8 cellular contexts compared by ENCODE assay signal in genomic region chr11:78188809-78189724, GRCh38. TPM values are rescaled to one million over a fixed set of nuclear protein-coding genes. Genes with fewer than 3 reads are reported as not detected.
DNase-seq lines count a peak whose midpoint lies in the region; ATAC-seq, FAIRE-seq and TF ChIP-seq lines count a peak whose summit lies in the region.

A gene with protein sequence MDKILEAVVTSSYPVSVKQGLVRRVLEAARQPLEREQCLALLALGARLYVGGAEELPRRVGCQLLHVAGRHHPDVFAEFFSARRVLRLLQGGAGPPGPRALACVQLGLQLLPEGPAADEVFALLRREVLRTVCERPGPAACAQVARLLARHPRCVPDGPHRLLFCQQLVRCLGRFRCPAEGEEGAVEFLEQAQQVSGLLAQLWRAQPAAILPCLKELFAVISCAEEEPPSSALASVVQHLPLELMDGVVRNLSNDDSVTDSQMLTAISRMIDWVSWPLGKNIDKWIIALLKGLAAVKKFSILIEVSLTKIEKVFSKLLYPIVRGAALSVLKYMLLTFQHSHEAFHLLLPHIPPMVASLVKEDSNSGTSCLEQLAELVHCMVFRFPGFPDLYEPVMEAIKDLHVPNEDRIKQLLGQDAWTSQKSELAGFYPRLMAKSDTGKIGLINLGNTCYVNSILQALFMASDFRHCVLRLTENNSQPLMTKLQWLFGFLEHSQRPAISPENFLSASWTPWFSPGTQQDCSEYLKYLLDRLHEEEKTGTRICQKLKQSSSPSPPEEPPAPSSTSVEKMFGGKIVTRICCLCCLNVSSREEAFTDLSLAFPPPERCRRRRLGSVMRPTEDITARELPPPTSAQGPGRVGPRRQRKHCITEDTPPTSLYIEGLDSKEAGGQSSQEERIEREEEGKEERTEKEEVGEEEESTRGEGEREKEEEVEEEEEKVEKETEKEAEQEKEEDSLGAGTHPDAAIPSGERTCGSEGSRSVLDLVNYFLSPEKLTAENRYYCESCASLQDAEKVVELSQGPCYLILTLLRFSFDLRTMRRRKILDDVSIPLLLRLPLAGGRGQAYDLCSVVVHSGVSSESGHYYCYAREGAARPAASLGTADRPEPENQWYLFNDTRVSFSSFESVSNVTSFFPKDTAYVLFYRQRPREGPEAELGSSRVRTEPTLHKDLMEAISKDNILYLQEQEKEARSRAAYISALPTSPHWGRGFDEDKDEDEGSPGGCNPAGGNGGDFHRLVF (plus strand): TSS chr11:78188919. CDS start chr11:78196246, 7,327 bp downstream.

- H3K27me3 ChIP-seq in K562 (ENCODE audit: control insufficient read depth in 2 of 2, insufficient read depth in 2 of 2, low read length in 2 of 2) = no peaks in the 10 kb centered on the region
- no peaks in the 10 kb centered on the region for H3K27me3 ChIP-seq in tibial nerve

- H3K9me1 ChIP-seq in K562 (ENCODE audit: control insufficient read depth, insufficient read depth, low read length) = no peaks in the 10 kb centered on the region

- intact Hi-C loops in CD14-positive monocyte (cut with micrococcal nuclease) (loop anchor here in 1 of 2 donors (1.0 to 5.0 kb wide), 2 partner anchors 52 to 195 kb away; partner anchors contain the start of genes ALG8 and INTS4), K562 (cut with micrococcal nuclease) (loop anchor here (5.0 kb wide), 2 partner anchors 42 to 137 kb away; no protein-coding TSS in a partner anchor), lower leg skin (cut with DNase I; ENCODE audit: low total_unique reads) (no loop called here)

- H3K36me3 Mint-ChIP-seq in CD14-positive monocyte = peaks cover 25 to 31% of the 10 kb centered on the region in 2 donors

- POLR2A ChIA-PET in K562 (lab: Yijun Ruan, JAX) = interaction anchor here (0.5 to 1.5 kb wide), 10 partner anchors 10 to 601 kb away, joined by 3 to 5 read pairs (median 3); partner anchors contain the start of gene ALG8

- H2AFZ ChIP-seq in K562 (ENCODE audit: low read depth, low read length) = peak within 1 kb of the TSS; percentile 94

- TF ChIP-seq CTCF in CD14-positive monocyte (IDR thresholded peaks at IDR 0.05) (no peak), K562 (IDR thresholded peaks at IDR 0.05 in 2 of 3, conservative IDR thresholded peaks at IDR 0.05 in 1 of 3; ENCODE audit: insufficient read depth in 2 of 3, low read depth in 1 of 3, low read length in 3 of 3) (no peak), lower leg skin (IDR thresholded peaks at IDR 0.05) (no peak), tibial nerve (IDR thresholded peaks at IDR 0.05) (no peak)

- peak within 1 kb of the TSS; percentile 92 to 98 (median 96) for H3K27ac Mint-ChIP-seq in CD14-positive monocyte

- H3K9ac ChIP-seq in K562 (ENCODE audit: insufficient read depth in 1 of 2, low read depth in 2 of 2, low read length in 2 of 2) = peak within 1 kb of the TSS; percentile 51 to 90

- BruUV-seq in K562 (replicated peaks; lab: Mats Ljungman, UMichigan) = TSS peak; percentile 53

- peak within 1 kb of the TSS; percentile 96 to 97 for H3K4me3 Mint-ChIP-seq in CD14-positive monocyte

- H3K4me2 ChIP-seq in K562 (ENCODE audit: insufficient read depth, low read length) = peak within 1 kb of the TSS; percentile 85

- FAIRE-seq in K562 (lab: Jason Lieb, UNC) = no peak

- TF ChIP-seq EP300 in K562 (IDR thresholded peaks at IDR 0.05; ENCODE audit: low read length) (no peak), tibial nerve (IDR thresholded peaks at IDR 0.05) (peak in 1 of 2 donors; percentile 14)

- peaks cover 41 to 44% of the 10 kb centered on the region in 2 experiments for H3K4me1 ChIP-seq in K562 (replicated peaks in 1 of 2; ENCODE audit: control insufficient read depth in 2 of 2, insufficient read depth in 2 of 2, low read length in 2 of 2)
- H3K4me1 ChIP-seq in tibial nerve = peaks cover 0 to 64% (median 16%) of the 10 kb centered on the region in 4 donors

- H4K20me1 ChIP-seq in K562 (replicated peaks; ENCODE audit: control insufficient read depth, insufficient read depth, low read length) = no peaks in the 10 kb centered on the region; the same call in 1 of the 2 replicates

- DNase-seq in CD14-positive monocyte (ENCODE audit: low spot score) (no peak), K562 (ENCODE audit: extremely low read depth in 1 of 4, low spot score in 3 of 4) (no peak), lower leg skin (ENCODE audit: low spot score in 2 of 2) (no peak), tibial nerve (ENCODE audit: low spot score in 2 of 2) (no peak), kidney tubule cell (ENCODE audit: low spot score) (no peak)
- DNase-seq in stimulated activated naive CD4-positive, alpha-beta T cell (lab: John Stamatoyannopoulos, UW) = no peak

- H3K36me3 ChIP-seq in K562 (ENCODE audit: control insufficient read depth, insufficient read depth, low read length) = no peaks in the 10 kb centered on the region; the same call in 2 of the 3 replicates
- H3K36me3 ChIP-seq in tibial nerve = no peaks in the 10 kb centered on the region

- no peak for TF ChIP-seq POLR2A in K562 (conservative IDR thresholded peaks at IDR 0.05)
- TF ChIP-seq POLR2A in lower leg skin (IDR thresholded peaks at IDR 0.05) = no peak
- no peak for TF ChIP-seq POLR2A in tibial nerve (IDR thresholded peaks at IDR 0.05)

- peaks cover 15% of the 10 kb centered on the region; the same call in 2 of the 3 replicates for H3K79me2 ChIP-seq in K562 (ENCODE audit: control insufficient read depth, insufficient read depth, low read length)

- CTCF ChIA-PET in K562 (lab: Yijun Ruan, JAX; ENCODE audit: low intra/inter-chr PET ratio) = no interaction called here

- H3K4me3 ChIP-seq in K562 = peak within 1 kb of the TSS; percentile 73
- H3K4me3 ChIP-seq in lower leg skin (ENCODE audit: low read depth, poor library complexity, severe bottlenecking) = peak within 1 kb of the TSS; percentile 83
- H3K4me3 ChIP-seq in tibial nerve = peak within 1 kb of the TSS; percentile 58 to 95 (median 82)

- peaks cover 57% of the 10 kb centered on the region for H3K4me1 Mint-ChIP-seq in CD14-positive monocyte

- no peak for TF ChIP-seq RAD21 in K562 (CRISPR knock-in tag; conservative IDR thresholded peaks at IDR 0.05 in 1 of 2, IDR thresholded peaks at IDR 0.05 in 1 of 2)

- peaks cover 0 to 3% (median 0%) of the 10 kb centered on the region in 3 donors for H3K27me3 Mint-ChIP-seq in CD14-positive monocyte (ENCODE audit: low read depth in 3 of 3)

- H3K27ac ChIP-seq in K562 (ENCODE audit: extremely low read depth, low read depth, low read length) = peak within 1 kb of the TSS; percentile 41
- peak within 1 kb of the TSS; percentile 83 to 91 (median 84) for H3K27ac ChIP-seq in tibial nerve

- H3K9me3 Mint-ChIP-seq in CD14-positive monocyte = peaks cover 0 to 3% (median 0%) of the 10 kb centered on the region in 7 donors

- WGBS in K562 (ENCODE audit: insufficient coverage, low coverage, missing lambda C conversion rate) = 18% methylated on average over 41 of the region's 45 CpGs
- 14 to 19% methylated on average over 37 to 39 of the region's 45 CpGs for WGBS in lower leg skin, 2 donors
- 11 to 16% methylated on average over 29 to 38 of the region's 45 CpGs for WGBS in tibial nerve, 2 donors

- ATAC-seq in HG03442 (IDR thresholded peaks at IDR 0.05; ENCODE audit: unreplicated experiment) = peak; percentile 13
- ATAC-seq in K562 = peak; percentile 54
- ATAC-seq in GM18502 (IDR thresholded peaks at IDR 0.05; ENCODE audit: poor library complexity, unreplicated experiment) = no peak

- in situ Hi-C loops in K562 (cut with MboI) = no loop called here

- H3K9me3 ChIP-seq in K562 (replicated peaks; ENCODE audit: control insufficient read depth, insufficient read depth, low read depth, low read length) (no peaks in the 10 kb centered on the region), tibial nerve (no peaks in the 10 kb centered on the region)

TF ChIP-seq in K562, 482 proteins besides CTCF, POLR2A, EP300 and RAD21 (continues in another document):
- TF ChIP-seq PBX2 (CRISPR knock-in tag; IDR thresholded peaks at IDR 0.05; ENCODE audit: low read depth) (no peak; the same call in 1 of the 2 replicates), PBX2 (tag; conservative IDR thresholded peaks at IDR 0.05; ENCODE audit: low read depth) (no peak)

RNA-seq across cellular contexts. Expression of the gene that starts here (rescaled TPM):
- polyA plus RNA-seq in CD14-positive monocyte (under 1 TPM; 0.42 to 0.63 TPM), K562 (2011; rRNA removed) (3.9 and 4.4 TPM in 2 replicates), K562 (2014; fragmentation: Illumina TruSeq; extraction: Trizol) (3.0 and 3.6 TPM in 2 replicates), K562 (2014; fragmentation: Nextera tagmentation; extraction: Ambion mirVana) (under 1 TPM; 0.01 to 0.07 TPM), K562 (2014; rRNA removed) (3.6 and 4.0 TPM in 2 replicates)
- 11.2 and 24.7 TPM in 2 replicates for total RNA-seq in K562 (2011; cell fraction: chromatin; rRNA removed; ENCODE audit: low replicate concordance)
- 14.8 and 15.9 TPM in 2 replicates for total RNA-seq in K562 (2011; cell fraction: nucleolus; rRNA removed)
- total RNA-seq in K562 (2011; cell fraction: nucleoplasm; rRNA removed) = 11.8 and 13.5 TPM in 2 replicates
- total RNA-seq in K562 (2014; rRNA removed) (3.3 and 4.8 TPM in 2 replicates), K562 (2014; rRNA removed; fragmentation: Illumina TruSeq; extraction: Trizol) (1.6 and 2.1 TPM in 2 replicates), K562 (2015; rRNA removed; fragmentation: Illumina TruSeq; extraction: Trizol) (2.4 and 3.3 TPM in 2 replicates), K562 (2021) (3.8 and 4.1 TPM in 2 replicates), lower leg skin (1 to 10 TPM; 3.0 to 4.0 (median 3.5) TPM), tibial nerve (10 to 100 TPM; 10.9 to 23.1 (median 12.6) TPM)
- polyA plus RNA-seq in K562 (2011; cell fraction: cytosol; rRNA removed) = 3.2 and 3.9 TPM in 2 replicates
- 23.4 and 38.4 TPM in 2 replicates for polyA plus RNA-seq in K562 (2011; cell fraction: nucleus; rRNA removed)
- 3.9 and 6.0 TPM in 2 replicates for polyA plus RNA-seq in K562 (2012)
- polyA minus RNA-seq in K562 (2011; rRNA and poly(A)+ RNA removed) = 1.7 and 1.8 TPM in 2 replicates
- polyA minus RNA-seq in K562 (2011; cell fraction: cytosol; rRNA and poly(A)+ RNA removed) = 1.1 and 3.0 TPM in 2 replicates
- polyA minus RNA-seq in K562 (2011; cell fraction: nucleus; rRNA and poly(A)+ RNA removed) = 6.1 and 7.2 TPM in 2 replicates
